In genomic region chr7:134645935-134646334, GRCh38 we compare ENCODE assay signal across 8 cellular contexts. TPM values are rescaled to one million over a fixed set of nuclear protein-coding genes. Genes with fewer than 3 reads are reported as not detected.
DNase-seq lines count a peak whose midpoint lies in the region; ATAC-seq and TF ChIP-seq lines count a peak whose summit lies in the region.

No MANE protein-coding gene starts in this region.

- H3K9me3 Mint-ChIP-seq in activated CD4-positive, alpha-beta T cell treated with anti-CD3 and anti-CD28 coated beads, Interleukin-2, amount 10 ng/mL, durations not matched to agents 24 days and 14 days, result peaks cover 6% of the 10 kb centered on the region
- H3K9me3 Mint-ChIP-seq in T-cell (no peaks in the 10 kb centered on the region), nephron progenitor cell (peaks cover 13% of the 10 kb centered on the region)

- H3K36me3 ChIP-seq in thoracic aorta, result no peaks in the 10 kb centered on the region

- peaks cover 28% of the 10 kb centered on the region for H3K4me1 Mint-ChIP-seq in activated CD4-positive, alpha-beta T cell treated with anti-CD3 and anti-CD28 coated beads, Interleukin-2, amount 10 ng/mL, durations not matched to agents 24 days and 14 days
- peaks cover 27 to 34% (median 32%) of the 10 kb centered on the region in 3 donors for H3K4me1 Mint-ChIP-seq in T-cell
- H3K4me1 Mint-ChIP-seq in nephron progenitor cell, result peaks cover 9% of the 10 kb centered on the region

- peak overlapping the region; percentile 72 to 88 for H3K27ac ChIP-seq in thoracic aorta

- H3K27me3 ChIP-seq in thoracic aorta (replicated peaks; ENCODE audit: insufficient read depth), result no peaks in the 10 kb centered on the region

- TF ChIP-seq CTCF in thoracic aorta (IDR thresholded peaks at IDR 0.05), result no peak
- TF ChIP-seq CTCF in nephron progenitor cell (IDR thresholded peaks at IDR 0.05), result no peak

- H3K27me3 Mint-ChIP-seq in activated CD4-positive, alpha-beta T cell treated with anti-CD3 and anti-CD28 coated beads, Interleukin-2, amount 10 ng/mL, durations not matched to agents 24 days and 14 days, result no peaks in the 10 kb centered on the region
- H3K27me3 Mint-ChIP-seq in T-cell, result no peaks in the 10 kb centered on the region
- H3K27me3 Mint-ChIP-seq in nephron progenitor cell (ENCODE audit: low read depth, poor library complexity), result peaks cover 15% of the 10 kb centered on the region

- H3K36me3 Mint-ChIP-seq in activated CD4-positive, alpha-beta T cell treated with anti-CD3 and anti-CD28 coated beads, Interleukin-2, amount 10 ng/mL, durations not matched to agents 24 days and 14 days (ENCODE audit: low read depth), result peaks cover 14% of the 10 kb centered on the region
- H3K36me3 Mint-ChIP-seq in T-cell (peaks cover 12% of the 10 kb centered on the region), nephron progenitor cell (ENCODE audit: low read depth) (peaks cover 8% of the 10 kb centered on the region)

- H3K27ac Mint-ChIP-seq in activated CD4-positive, alpha-beta T cell treated with anti-CD3 and anti-CD28 coated beads, Interleukin-2, amount 10 ng/mL, durations not matched to agents 24 days and 14 days, result no peak overlapping the region
- H3K27ac Mint-ChIP-seq in T-cell (no peak overlapping the region), nephron progenitor cell (no peak overlapping the region)

- intact Hi-C loops in activated CD4-positive, alpha-beta T cell treated with anti-CD3 and anti-CD28 coated beads, Interleukin-2, amount 10 ng/mL, durations not matched to agents 24 days and 14 days (cut with micrococcal nuclease), result loop anchor here (1.0 to 10.0 kb wide), 12 partner anchors 23 to 1329 kb away; partner anchors contain the start of genes AKR1B1, CNOT4, CYREN and MTPN

- H3K4me1 ChIP-seq in thoracic aorta (ENCODE audit: control insufficient read depth in 1 of 2, low read depth in 2 of 2), result peaks cover 3 to 8% of the 10 kb centered on the region in 2 donors

- CTCF ChIA-PET in T-cell (lab: Charles Lee), result interaction anchor here (0.5 to 3.1 kb wide), 20 partner anchors 9 to 525 kb away, joined by 3 to 35 read pairs (median 4); partner anchors contain the start of genes AGBL3 (in 1 of the 2), CYREN (in 1 of the 2) and TMEM140 (in 1 of the 2)

- POLR2A ChIA-PET in T-cell (lab: Charles Lee), result interaction anchor here (0.5 to 2.1 kb wide), 17 partner anchors 9 to 863 kb away, joined by 3 to 20 read pairs (median 3); no protein-coding TSS in a partner anchor

- no peak overlapping the region for H3K4me3 Mint-ChIP-seq in activated CD4-positive, alpha-beta T cell treated with anti-CD3 and anti-CD28 coated beads, Interleukin-2, amount 10 ng/mL, durations not matched to agents 24 days and 14 days
- H3K4me3 Mint-ChIP-seq in T-cell, result no peak overlapping the region
- H3K4me3 Mint-ChIP-seq in nephron progenitor cell, result no peak overlapping the region

- DNase-seq in activated CD4-positive, alpha-beta T cell treated with anti-CD3 and anti-CD28 coated beads, Interleukin-2, amount 10 ng/mL, durations not matched to agents 24 days and 14 days, result peak; percentile 70
- no peak for DNase-seq in activated CD4-positive, alpha-beta T cell treated with anti-CD3 and anti-CD28 coated beads, Interleukin-2, amount 50 U/mL, for 48 hours
- DNase-seq in T-cell (peak in 22 of 34 experiments; percentile 8 to 48 (median 18)), thoracic aorta (ENCODE audit: low spot score) (no peak), cortex of kidney (lab: John Stamatoyannopoulos, UW) (no peak), NCI-H128 (lab: John Stamatoyannopoulos, UW; ENCODE audit: unreplicated experiment) (no peak), nephron progenitor cell (no peak)

- ATAC-seq in T-cell (replicated peaks in 1 of 4) (peak in 2 of 4 experiments; percentile 6 to 7), thoracic aorta (ENCODE audit: insufficient number of reproducible peaks, low FRiP score, low read depth) (no peak)

- H3K4me3 ChIP-seq in iPS-11a (ENCODE audit: low read depth, low read length), result peak overlapping the region; percentile 79
- H3K4me3 ChIP-seq in thoracic aorta, result peak overlapping the region; percentile 87

- no peaks in the 10 kb centered on the region for H3K9me3 ChIP-seq in thoracic aorta

RNA-seq across cellular contexts. Expression of gene BPGM, which starts 0.7 kb away (rescaled TPM):
- 22.3 and 22.6 TPM in 2 replicates for total RNA-seq in activated CD4-positive, alpha-beta T cell treated with anti-CD3 and anti-CD28 coated beads, Interleukin-2, amount 10 ng/mL, durations not matched to agents 24 days and 14 days
- total RNA-seq in T-cell (10 to 100 TPM; 16.4 to 20.3 (median 18.3) TPM), thoracic aorta (10 to 100 TPM; 20.0 to 22.3 TPM)

Comparison
In these comparisons a context has a peak if more than half of its experiments do, and no peak if none do; other contexts are left out.
1. DNase-seq: peak in activated CD4-positive, alpha-beta T cell treated with anti-CD3 and anti-CD28 coated beads, Interleukin-2, amount 10 ng/mL, durations not matched to agents 24 days and 14 days (single experiment) and T-cell (22 of 34); none in activated CD4-positive, alpha-beta T cell treated with anti-CD3 and anti-CD28 coated beads, Interleukin-2, amount 50 U/mL, for 48 hours (0 of 2), thoracic aorta (single experiment), cortex of kidney (single experiment), NCI-H128 (single experiment) and nephron progenitor cell (single experiment).